In the genomic region with DNA sequence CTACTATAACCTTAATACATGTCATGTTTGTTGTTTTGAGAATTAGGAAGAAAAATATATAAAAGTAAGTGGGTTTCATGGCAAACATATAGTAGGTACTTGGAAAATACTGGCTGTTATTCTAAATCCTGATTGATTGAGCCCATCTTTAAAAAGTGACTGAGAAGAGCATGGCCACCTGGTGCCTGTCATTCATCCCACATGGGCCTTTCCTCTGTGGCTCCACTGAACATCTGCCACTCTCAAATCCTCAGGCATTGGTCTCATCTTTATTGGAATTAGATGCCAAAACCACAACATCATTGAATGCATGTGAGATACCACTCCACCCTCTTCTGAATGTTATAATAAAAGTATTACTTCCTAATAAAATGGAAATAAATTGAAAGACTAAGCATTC, we compare ENCODE assay signal across 18 cellular contexts.
"Had no signal": no experiment of that assay in that cellular context is flagged by ENCODE, and none has a peak within 500 bp of the region (broad histone marks: within the 10 kb centered on the region; RNA-seq: fewer than 3 reads in every experiment).

No MANE protein-coding gene starts in this region.

- ATAC-seq: activated naive CD8-positive, alpha-beta T cell treated with anti-CD3 and anti-CD28 coated beads, Interleukin-2, amount 50 U/mL, for 24 hours; gastroesophageal sphincter; naive thymus-derived CD4-positive, alpha-beta T cell had no signal

- H3K4me2 ChIP-seq: hepatocyte had no signal

- H3K9me3 ChIP-seq: ascending aorta, gastroesophageal sphincter, ovary, tibial nerve, uterus had no signal

- H3K4me1 ChIP-seq: gastroesophageal sphincter, tibial nerve, uterus had no signal

- H3K9me3 Mint-ChIP-seq: activated naive CD4-positive, alpha-beta T cell treated with anti-CD3 and anti-CD28 coated beads for 36 hours; activated naive CD8-positive, alpha-beta T cell treated with anti-CD3 and anti-CD28 coated beads, Interleukin-2, amount 50 U/mL, for 24 hours had no signal

- H3K27ac ChIP-seq: ascending aorta, gastroesophageal sphincter, hepatocyte, ovary, skin epidermis, tibial nerve, uterus had no signal

- DNase-seq: activated CD4-positive, CD25-positive, alpha-beta regulatory T cell treated with anti-CD3 and anti-CD28 coated beads, Interleukin-2, amount 50 U/mL, for 72 hours; activated naive CD4-positive, alpha-beta T cell treated with anti-CD3 and anti-CD28 coated beads for 36 hours; activated naive CD8-positive, alpha-beta T cell treated with anti-CD3 and anti-CD28 coated beads, Interleukin-2, amount 50 U/mL, for 24 hours; islet precursor cell; midbrain; naive thymus-derived CD4-positive, alpha-beta T cell; ovary; stimulated activated CD4-positive, alpha-beta T cell treated with anti-CD3 and anti-CD28 coated beads, Interleukin-4, amount 100 ng/mL, for 24 hours; stimulated activated naive CD4-positive, alpha-beta T cell; T-helper 9 cell; uterus had no signal

- H3K4me3 Mint-ChIP-seq: activated naive CD4-positive, alpha-beta T cell treated with anti-CD3 and anti-CD28 coated beads for 36 hours; activated naive CD8-positive, alpha-beta T cell treated with anti-CD3 and anti-CD28 coated beads, Interleukin-2, amount 50 U/mL, for 24 hours; naive thymus-derived CD4-positive, alpha-beta T cell had no signal

- H3K36me3 ChIP-seq: ascending aorta, gastroesophageal sphincter, ovary, tibial nerve, uterus had no signal

- H3K27me3 Mint-ChIP-seq: activated naive CD8-positive, alpha-beta T cell treated with anti-CD3 and anti-CD28 coated beads, Interleukin-2, amount 50 U/mL, for 24 hours; naive thymus-derived CD4-positive, alpha-beta T cell had no signal

- H3K27me3 ChIP-seq: ascending aorta, gastroesophageal sphincter, hepatocyte, ovary, tibial nerve, uterus had no signal

- H3K79me2 ChIP-seq: hepatocyte had no signal

- FAIRE-seq: bronchial epithelial cell had no signal

- H3K27ac Mint-ChIP-seq: activated naive CD4-positive, alpha-beta T cell treated with anti-CD3 and anti-CD28 coated beads for 36 hours; activated naive CD8-positive, alpha-beta T cell treated with anti-CD3 and anti-CD28 coated beads, Interleukin-2, amount 50 U/mL, for 24 hours; activated T-helper 2 cell treated with anti-CD3 and anti-CD28 coated beads, Interferon-gamma antibody, Interleukin-2, Interleukin-4, amounts not matched to agents 10 μg/mL and 5 μg/mL and 100 μg/mL, durations not matched to agents 14 hours and 24 hours and 36 hours; naive thymus-derived CD4-positive, alpha-beta T cell had no signal

- H2AFZ ChIP-seq: hepatocyte had no signal

- H3K4me3 ChIP-seq: ascending aorta, gastroesophageal sphincter, hepatocyte, ovary, skin epidermis, tibial nerve, uterus had no signal
